In the genomic region with DNA sequence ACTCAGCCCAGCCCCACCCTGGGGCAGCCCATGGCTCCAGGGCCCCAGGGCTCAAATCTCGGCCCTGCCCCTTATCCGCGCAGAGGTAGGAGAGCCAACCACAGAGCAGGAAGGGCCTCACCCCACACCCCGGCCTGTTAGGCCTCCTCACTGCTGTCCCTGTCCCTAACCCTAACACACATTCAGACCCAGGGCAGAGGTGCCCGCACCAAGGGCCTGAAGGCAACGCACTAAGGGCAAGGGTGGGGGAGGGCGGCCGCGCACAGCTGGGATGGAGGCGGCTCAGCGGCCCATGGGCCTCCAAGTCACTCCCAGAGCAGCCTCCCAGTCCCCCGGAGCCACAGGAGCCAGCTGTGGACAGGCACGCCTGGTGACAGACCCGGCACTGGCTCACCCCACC, we compare ENCODE assay signal across 25 cellular contexts.
"Had no signal": no experiment of that assay in that cellular context is flagged by ENCODE, and none has a peak within 500 bp of the region (broad histone marks: within the 10 kb centered on the region; RNA-seq: fewer than 3 reads in every experiment).

No MANE protein-coding gene starts in this region.

- H3K9me3 ChIP-seq: adrenal gland, ascending aorta, esophagus muscularis mucosa, left lung, sigmoid colon had no signal

- H3K36me3 Mint-ChIP-seq: activated naive CD4-positive, alpha-beta T cell treated with anti-CD3 and anti-CD28 coated beads, Interleukin-2, amount 50 U/mL, for 24 hours; mesothelial cell of epicardium had no signal

- H3K27ac Mint-ChIP-seq: activated CD4-positive, alpha-beta memory T cell treated with anti-CD3 and anti-CD28 coated beads, Interleukin-2, amount 10 ng/mL, durations not matched to agents 7 days and 5 days; activated naive CD4-positive, alpha-beta T cell treated with anti-CD3 and anti-CD28 coated beads, Interleukin-2, amount 50 U/mL, for 24 hours; immature natural killer cell; mesothelial cell of epicardium; naive thymus-derived CD8-positive, alpha-beta T cell; progenitor cell of endocrine pancreas; T-helper 17 cell had no signal

- H3K4me3 Mint-ChIP-seq: activated CD4-positive, alpha-beta memory T cell treated with anti-CD3 and anti-CD28 coated beads, Interleukin-2, amount 10 ng/mL, durations not matched to agents 7 days and 5 days; activated naive CD4-positive, alpha-beta T cell treated with anti-CD3 and anti-CD28 coated beads, Interleukin-2, amount 50 U/mL, for 24 hours; central memory CD8-positive, alpha-beta T cell; effector memory CD8-positive, alpha-beta T cell; immature natural killer cell; mesothelial cell of epicardium; naive thymus-derived CD8-positive, alpha-beta T cell; stimulated activated naive B cell treated with anti-CD40 and anti-IgM and Interleukin-4, amounts not matched to agents 10 μg/mL and 1 μg/mL and 100 μg/mL, for 72 hours; T-helper 17 cell had no signal

- H3K4me3 ChIP-seq: adrenal gland, ascending aorta, esophagus muscularis mucosa, hepatocyte, left lung, lung, sigmoid colon, smooth muscle cell had no signal

- H3K4me1 Mint-ChIP-seq: activated naive CD4-positive, alpha-beta T cell treated with anti-CD3 and anti-CD28 coated beads, Interleukin-2, amount 50 U/mL, for 24 hours; central memory CD8-positive, alpha-beta T cell; immature natural killer cell; T-helper 17 cell had no signal

- H3K9me3 Mint-ChIP-seq: activated CD4-positive, alpha-beta memory T cell treated with anti-CD3 and anti-CD28 coated beads, Interleukin-2, amount 10 ng/mL, durations not matched to agents 7 days and 5 days; activated naive CD4-positive, alpha-beta T cell treated with anti-CD3 and anti-CD28 coated beads, Interleukin-2, amount 50 U/mL, for 24 hours; central memory CD8-positive, alpha-beta T cell; effector memory CD8-positive, alpha-beta T cell; immature natural killer cell; mesothelial cell of epicardium; naive thymus-derived CD8-positive, alpha-beta T cell; stimulated activated naive B cell treated with anti-CD40 and anti-IgM and Interleukin-4, amounts not matched to agents 10 μg/mL and 1 μg/mL and 100 μg/mL, for 72 hours had no signal

- H3K27ac ChIP-seq: adrenal gland, hepatocyte, left lung had no signal

- H3K27me3 Mint-ChIP-seq: activated CD4-positive, alpha-beta memory T cell treated with anti-CD3 and anti-CD28 coated beads, Interleukin-2, amount 10 ng/mL, durations not matched to agents 7 days and 5 days; activated naive CD4-positive, alpha-beta T cell treated with anti-CD3 and anti-CD28 coated beads, Interleukin-2, amount 50 U/mL, for 24 hours; central memory CD8-positive, alpha-beta T cell; effector memory CD8-positive, alpha-beta T cell; naive thymus-derived CD8-positive, alpha-beta T cell; progenitor cell of endocrine pancreas; stimulated activated naive B cell treated with anti-CD40 and anti-IgM and Interleukin-4, amounts not matched to agents 10 μg/mL and 1 μg/mL and 100 μg/mL, for 72 hours; T-helper 17 cell had no signal

- DNase-seq: activated CD4-positive, alpha-beta memory T cell treated with anti-CD3 and anti-CD28 coated beads, Interleukin-2, amount 10 ng/mL, durations not matched to agents 7 days and 5 days; activated CD4-positive, alpha-beta T cell treated with anti-CD3 and anti-CD28 coated beads for 48 hours; activated gamma-delta T cell treated with Interleukin-2 at 50 U/mL for 16 hours; activated T-cell treated with anti-CD3 and anti-CD28 coated beads for 4 hours; adrenal gland; effector memory CD8-positive, alpha-beta T cell; glutamatergic neuron; immature natural killer cell; left lung; naive thymus-derived CD8-positive, alpha-beta T cell; retina; sigmoid colon; stimulated activated CD4-positive, alpha-beta T cell treated with anti-CD3 and anti-CD28 coated beads, Interleukin-15, amount 100 ng/mL, for 24 hours; stimulated activated CD8-positive, alpha-beta memory T cell treated with anti-CD3 and anti-CD28 coated beads, Interleukin-4, amount 100 ng/mL, for 48 hours; stimulated activated naive B cell treated with anti-CD40 and anti-IgM and Interleukin-4, amounts not matched to agents 10 μg/mL and 1 μg/mL and 100 μg/mL, for 72 hours; T-helper 17 cell had no signal

- H3K27me3 ChIP-seq: adrenal gland, ascending aorta, esophagus muscularis mucosa, hepatocyte, left lung, sigmoid colon had no signal

- ATAC-seq: effector memory CD8-positive, alpha-beta T cell; left lung; stimulated activated naive B cell treated with anti-CD40 and anti-IgM and Interleukin-4, amounts not matched to agents 10 μg/mL and 1 μg/mL and 100 μg/mL, for 72 hours; T-helper 17 cell had no signal
